In the genomic region with DNA sequence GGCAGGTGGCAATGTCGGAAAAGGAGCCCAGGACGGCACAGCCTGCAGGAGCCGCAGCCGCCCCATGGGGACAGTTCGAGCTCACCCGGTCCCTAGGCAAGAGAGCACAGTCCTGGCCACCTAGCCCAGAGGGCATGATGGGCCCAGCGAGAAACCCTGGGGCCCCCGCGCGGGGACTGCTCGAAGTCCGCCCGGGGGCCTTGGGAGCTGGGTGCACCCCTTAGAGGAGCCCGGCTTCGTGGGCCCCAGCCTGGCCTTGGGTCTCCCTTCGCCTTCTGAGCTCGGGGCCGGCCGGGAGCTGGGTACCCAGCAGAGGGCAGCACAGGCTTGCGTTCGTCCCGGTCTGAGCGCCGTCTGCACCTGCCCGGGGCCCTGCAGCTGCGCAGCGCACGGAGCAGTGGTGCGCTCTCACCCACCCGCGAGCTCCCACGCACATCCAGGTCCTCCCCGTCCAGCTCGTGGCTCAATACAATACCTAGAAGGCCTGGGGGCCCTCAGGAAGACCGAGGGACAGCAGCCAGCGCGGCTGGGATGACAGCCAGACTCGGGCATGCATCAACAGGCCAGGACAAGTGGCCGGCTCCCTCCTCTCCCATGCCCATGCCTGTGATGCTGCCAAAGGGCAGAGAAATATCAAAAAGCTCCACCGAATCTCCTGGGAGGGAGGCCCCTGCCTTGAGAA, we compare ENCODE assay signal across 1 cellular context.
TF ChIP-seq lines count a peak whose summit lies in the region.

No MANE protein-coding gene starts in this region.

TF ChIP-seq in HepG2, 621 proteins besides CTCF, POLR2A, EP300 and RAD21 (continued from another document and continues in another):
- 0 out of 2 replicates have a peak, but pooled peaks have one; percentile 33 for TF ChIP-seq RFXAP (CRISPR knock-in tag; IDR thresholded peaks at IDR 0.05; ENCODE audit: borderline replicate concordance)
- TF ChIP-seq, protein P1, sequence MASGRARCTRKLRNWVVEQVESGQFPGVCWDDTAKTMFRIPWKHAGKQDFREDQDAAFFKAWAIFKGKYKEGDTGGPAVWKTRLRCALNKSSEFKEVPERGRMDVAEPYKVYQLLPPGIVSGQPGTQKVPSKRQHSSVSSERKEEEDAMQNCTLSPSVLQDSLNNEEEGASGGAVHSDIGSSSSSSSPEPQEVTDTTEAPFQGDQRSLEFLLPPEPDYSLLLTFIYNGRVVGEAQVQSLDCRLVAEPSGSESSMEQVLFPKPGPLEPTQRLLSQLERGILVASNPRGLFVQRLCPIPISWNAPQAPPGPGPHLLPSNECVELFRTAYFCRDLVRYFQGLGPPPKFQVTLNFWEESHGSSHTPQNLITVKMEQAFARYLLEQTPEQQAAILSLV (CRISPR knock-in tag; IDR thresholded peaks at IDR 0.05; ENCODE audit: borderline replicate concordance) = no peak
- TF ChIP-seq ZNF460 (CRISPR knock-in tag; IDR thresholded peaks at IDR 0.05; ENCODE audit: borderline replicate concordance) = no peak
- peak; percentile 90; the same call in 1 of the 2 replicates for TF ChIP-seq KDM2A (CRISPR knock-in tag; IDR thresholded peaks at IDR 0.05; ENCODE audit: borderline replicate concordance, low read depth)
- 0 out of 2 replicates have a peak, but pooled peaks have one; percentile 29 for TF ChIP-seq NFKB2 (CRISPR knock-in tag; IDR thresholded peaks at IDR 0.05; ENCODE audit: borderline replicate concordance)
- TF ChIP-seq, protein P2, sequence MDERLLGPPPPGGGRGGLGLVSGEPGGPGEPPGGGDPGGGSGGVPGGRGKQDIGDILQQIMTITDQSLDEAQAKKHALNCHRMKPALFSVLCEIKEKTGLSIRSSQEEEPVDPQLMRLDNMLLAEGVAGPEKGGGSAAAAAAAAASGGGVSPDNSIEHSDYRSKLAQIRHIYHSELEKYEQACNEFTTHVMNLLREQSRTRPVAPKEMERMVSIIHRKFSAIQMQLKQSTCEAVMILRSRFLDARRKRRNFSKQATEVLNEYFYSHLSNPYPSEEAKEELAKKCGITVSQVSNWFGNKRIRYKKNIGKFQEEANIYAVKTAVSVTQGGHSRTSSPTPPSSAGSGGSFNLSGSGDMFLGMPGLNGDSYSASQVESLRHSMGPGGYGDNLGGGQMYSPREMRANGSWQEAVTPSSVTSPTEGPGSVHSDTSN (CRISPR knock-in tag; IDR thresholded peaks at IDR 0.05) = no peak
- TF ChIP-seq, protein P3, sequence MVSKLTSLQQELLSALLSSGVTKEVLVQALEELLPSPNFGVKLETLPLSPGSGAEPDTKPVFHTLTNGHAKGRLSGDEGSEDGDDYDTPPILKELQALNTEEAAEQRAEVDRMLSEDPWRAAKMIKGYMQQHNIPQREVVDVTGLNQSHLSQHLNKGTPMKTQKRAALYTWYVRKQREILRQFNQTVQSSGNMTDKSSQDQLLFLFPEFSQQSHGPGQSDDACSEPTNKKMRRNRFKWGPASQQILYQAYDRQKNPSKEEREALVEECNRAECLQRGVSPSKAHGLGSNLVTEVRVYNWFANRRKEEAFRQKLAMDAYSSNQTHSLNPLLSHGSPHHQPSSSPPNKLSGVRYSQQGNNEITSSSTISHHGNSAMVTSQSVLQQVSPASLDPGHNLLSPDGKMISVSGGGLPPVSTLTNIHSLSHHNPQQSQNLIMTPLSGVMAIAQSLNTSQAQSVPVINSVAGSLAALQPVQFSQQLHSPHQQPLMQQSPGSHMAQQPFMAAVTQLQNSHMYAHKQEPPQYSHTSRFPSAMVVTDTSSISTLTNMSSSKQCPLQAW (CRISPR knock-in tag; IDR thresholded peaks at IDR 0.05) = no peak
- no peak for TF ChIP-seq ZNF790 (CRISPR knock-in tag; IDR thresholded peaks at IDR 0.05; ENCODE audit: borderline replicate concordance)
- no peak for TF ChIP-seq SKI (IDR thresholded peaks at IDR 0.05; ENCODE audit: partially characterized antibody)
- no peak for TF ChIP-seq TSC22D2 (CRISPR knock-in tag; IDR thresholded peaks at IDR 0.05; ENCODE audit: borderline replicate concordance)
- TF ChIP-seq, protein P4, sequence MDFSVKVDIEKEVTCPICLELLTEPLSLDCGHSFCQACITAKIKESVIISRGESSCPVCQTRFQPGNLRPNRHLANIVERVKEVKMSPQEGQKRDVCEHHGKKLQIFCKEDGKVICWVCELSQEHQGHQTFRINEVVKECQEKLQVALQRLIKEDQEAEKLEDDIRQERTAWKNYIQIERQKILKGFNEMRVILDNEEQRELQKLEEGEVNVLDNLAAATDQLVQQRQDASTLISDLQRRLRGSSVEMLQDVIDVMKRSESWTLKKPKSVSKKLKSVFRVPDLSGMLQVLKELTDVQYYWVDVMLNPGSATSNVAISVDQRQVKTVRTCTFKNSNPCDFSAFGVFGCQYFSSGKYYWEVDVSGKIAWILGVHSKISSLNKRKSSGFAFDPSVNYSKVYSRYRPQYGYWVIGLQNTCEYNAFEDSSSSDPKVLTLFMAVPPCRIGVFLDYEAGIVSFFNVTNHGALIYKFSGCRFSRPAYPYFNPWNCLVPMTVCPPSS (IDR thresholded peaks at IDR 0.05) = no peak
- TF ChIP-seq ZC3H13 (CRISPR knock-in tag; IDR thresholded peaks at IDR 0.05) = no peak
- no peak for TF ChIP-seq ZFYVE20 (CRISPR knock-in tag; IDR thresholded peaks at IDR 0.05; ENCODE audit: borderline replicate concordance, low read depth)
- no peak for TF ChIP-seq ARNTL (CRISPR knock-in tag; IDR thresholded peaks at IDR 0.05)
- no peak for TF ChIP-seq ZNF510 (CRISPR knock-in tag; IDR thresholded peaks at IDR 0.05; ENCODE audit: low read depth)
- no peak for TF ChIP-seq IKZF4 (CRISPR knock-in tag; IDR thresholded peaks at IDR 0.05; ENCODE audit: borderline replicate concordance, low read depth, not compliant biosample characterization)
- TF ChIP-seq, protein P5, sequence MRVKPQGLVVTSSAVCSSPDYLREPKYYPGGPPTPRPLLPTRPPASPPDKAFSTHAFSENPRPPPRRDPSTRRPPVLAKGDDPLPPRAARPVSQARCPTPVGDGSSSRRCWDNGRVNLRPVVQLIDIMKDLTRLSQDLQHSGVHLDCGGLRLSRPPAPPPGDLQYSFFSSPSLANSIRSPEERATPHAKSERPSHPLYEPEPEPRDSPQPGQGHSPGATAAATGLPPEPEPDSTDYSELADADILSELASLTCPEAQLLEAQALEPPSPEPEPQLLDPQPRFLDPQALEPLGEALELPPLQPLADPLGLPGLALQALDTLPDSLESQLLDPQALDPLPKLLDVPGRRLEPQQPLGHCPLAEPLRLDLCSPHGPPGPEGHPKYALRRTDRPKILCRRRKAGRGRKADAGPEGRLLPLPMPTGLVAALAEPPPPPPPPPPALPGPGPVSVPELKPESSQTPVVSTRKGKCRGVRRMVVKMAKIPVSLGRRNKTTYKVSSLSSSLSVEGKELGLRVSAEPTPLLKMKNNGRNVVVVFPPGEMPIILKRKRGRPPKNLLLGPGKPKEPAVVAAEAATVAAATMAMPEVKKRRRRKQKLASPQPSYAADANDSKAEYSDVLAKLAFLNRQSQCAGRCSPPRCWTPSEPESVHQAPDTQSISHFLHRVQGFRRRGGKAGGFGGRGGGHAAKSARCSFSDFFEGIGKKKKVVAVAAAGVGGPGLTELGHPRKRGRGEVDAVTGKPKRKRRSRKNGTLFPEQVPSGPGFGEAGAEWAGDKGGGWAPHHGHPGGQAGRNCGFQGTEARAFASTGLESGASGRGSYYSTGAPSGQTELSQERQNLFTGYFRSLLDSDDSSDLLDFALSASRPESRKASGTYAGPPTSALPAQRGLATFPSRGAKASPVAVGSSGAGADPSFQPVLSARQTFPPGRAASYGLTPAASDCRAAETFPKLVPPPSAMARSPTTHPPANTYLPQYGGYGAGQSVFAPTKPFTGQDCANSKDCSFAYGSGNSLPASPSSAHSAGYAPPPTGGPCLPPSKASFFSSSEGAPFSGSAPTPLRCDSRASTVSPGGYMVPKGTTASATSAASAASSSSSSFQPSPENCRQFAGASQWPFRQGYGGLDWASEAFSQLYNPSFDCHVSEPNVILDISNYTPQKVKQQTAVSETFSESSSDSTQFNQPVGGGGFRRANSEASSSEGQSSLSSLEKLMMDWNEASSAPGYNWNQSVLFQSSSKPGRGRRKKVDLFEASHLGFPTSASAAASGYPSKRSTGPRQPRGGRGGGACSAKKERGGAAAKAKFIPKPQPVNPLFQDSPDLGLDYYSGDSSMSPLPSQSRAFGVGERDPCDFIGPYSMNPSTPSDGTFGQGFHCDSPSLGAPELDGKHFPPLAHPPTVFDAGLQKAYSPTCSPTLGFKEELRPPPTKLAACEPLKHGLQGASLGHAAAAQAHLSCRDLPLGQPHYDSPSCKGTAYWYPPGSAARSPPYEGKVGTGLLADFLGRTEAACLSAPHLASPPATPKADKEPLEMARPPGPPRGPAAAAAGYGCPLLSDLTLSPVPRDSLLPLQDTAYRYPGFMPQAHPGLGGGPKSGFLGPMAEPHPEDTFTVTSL (CRISPR knock-in tag; IDR thresholded peaks at IDR 0.05; ENCODE audit: borderline replicate concordance) = no peak
- no peak for TF ChIP-seq ELF3 (CRISPR knock-in tag; IDR thresholded peaks at IDR 0.05)
- TF ChIP-seq MYNN (CRISPR knock-in tag; IDR thresholded peaks at IDR 0.05; ENCODE audit: low read depth) = no peak
- TF ChIP-seq YY1 (IDR thresholded peaks at IDR 0.05; ENCODE audit: insufficient read depth, insufficient replicate concordance, low read depth, low read length) = peak; percentile 32
- no peak for TF ChIP-seq EED (CRISPR knock-in tag; IDR thresholded peaks at IDR 0.05)
- no peak for TF ChIP-seq GATA4 (IDR thresholded peaks at IDR 0.05; ENCODE audit: borderline replicate concordance, low read depth)
- TF ChIP-seq FOXK1 (CRISPR knock-in tag; IDR thresholded peaks at IDR 0.05; ENCODE audit: borderline replicate concordance, low read depth) = no peak
- no peak; the same call in 1 of the 2 replicates for TF ChIP-seq MYC (CRISPR knock-in tag; IDR thresholded peaks at IDR 0.05; ENCODE audit: borderline replicate concordance)
- no peak for TF ChIP-seq SMAD3 (CRISPR knock-in tag; IDR thresholded peaks at IDR 0.05)
- no peak for TF ChIP-seq CC2D1A (CRISPR knock-in tag; IDR thresholded peaks at IDR 0.05)
- no peak for TF ChIP-seq ESRRA (CRISPR knock-in tag; IDR thresholded peaks at IDR 0.05; ENCODE audit: low read depth)
- peak; percentile 36; the same call in 1 of the 2 replicates for TF ChIP-seq RXRB (CRISPR knock-in tag; IDR thresholded peaks at IDR 0.05; ENCODE audit: borderline replicate concordance)
- no peak for TF ChIP-seq MAFG (CRISPR knock-in tag; IDR thresholded peaks at IDR 0.05)
- TF ChIP-seq ISL2 (CRISPR knock-in tag; IDR thresholded peaks at IDR 0.05) = peak; percentile 62
- no peak for TF ChIP-seq SIN3A (IDR thresholded peaks at IDR 0.05; ENCODE audit: borderline replicate concordance, low read depth, low read length)
- no peak for TF ChIP-seq ZNF382 (CRISPR knock-in tag; IDR thresholded peaks at IDR 0.05; ENCODE audit: borderline replicate concordance)
- TF ChIP-seq, protein P6, sequence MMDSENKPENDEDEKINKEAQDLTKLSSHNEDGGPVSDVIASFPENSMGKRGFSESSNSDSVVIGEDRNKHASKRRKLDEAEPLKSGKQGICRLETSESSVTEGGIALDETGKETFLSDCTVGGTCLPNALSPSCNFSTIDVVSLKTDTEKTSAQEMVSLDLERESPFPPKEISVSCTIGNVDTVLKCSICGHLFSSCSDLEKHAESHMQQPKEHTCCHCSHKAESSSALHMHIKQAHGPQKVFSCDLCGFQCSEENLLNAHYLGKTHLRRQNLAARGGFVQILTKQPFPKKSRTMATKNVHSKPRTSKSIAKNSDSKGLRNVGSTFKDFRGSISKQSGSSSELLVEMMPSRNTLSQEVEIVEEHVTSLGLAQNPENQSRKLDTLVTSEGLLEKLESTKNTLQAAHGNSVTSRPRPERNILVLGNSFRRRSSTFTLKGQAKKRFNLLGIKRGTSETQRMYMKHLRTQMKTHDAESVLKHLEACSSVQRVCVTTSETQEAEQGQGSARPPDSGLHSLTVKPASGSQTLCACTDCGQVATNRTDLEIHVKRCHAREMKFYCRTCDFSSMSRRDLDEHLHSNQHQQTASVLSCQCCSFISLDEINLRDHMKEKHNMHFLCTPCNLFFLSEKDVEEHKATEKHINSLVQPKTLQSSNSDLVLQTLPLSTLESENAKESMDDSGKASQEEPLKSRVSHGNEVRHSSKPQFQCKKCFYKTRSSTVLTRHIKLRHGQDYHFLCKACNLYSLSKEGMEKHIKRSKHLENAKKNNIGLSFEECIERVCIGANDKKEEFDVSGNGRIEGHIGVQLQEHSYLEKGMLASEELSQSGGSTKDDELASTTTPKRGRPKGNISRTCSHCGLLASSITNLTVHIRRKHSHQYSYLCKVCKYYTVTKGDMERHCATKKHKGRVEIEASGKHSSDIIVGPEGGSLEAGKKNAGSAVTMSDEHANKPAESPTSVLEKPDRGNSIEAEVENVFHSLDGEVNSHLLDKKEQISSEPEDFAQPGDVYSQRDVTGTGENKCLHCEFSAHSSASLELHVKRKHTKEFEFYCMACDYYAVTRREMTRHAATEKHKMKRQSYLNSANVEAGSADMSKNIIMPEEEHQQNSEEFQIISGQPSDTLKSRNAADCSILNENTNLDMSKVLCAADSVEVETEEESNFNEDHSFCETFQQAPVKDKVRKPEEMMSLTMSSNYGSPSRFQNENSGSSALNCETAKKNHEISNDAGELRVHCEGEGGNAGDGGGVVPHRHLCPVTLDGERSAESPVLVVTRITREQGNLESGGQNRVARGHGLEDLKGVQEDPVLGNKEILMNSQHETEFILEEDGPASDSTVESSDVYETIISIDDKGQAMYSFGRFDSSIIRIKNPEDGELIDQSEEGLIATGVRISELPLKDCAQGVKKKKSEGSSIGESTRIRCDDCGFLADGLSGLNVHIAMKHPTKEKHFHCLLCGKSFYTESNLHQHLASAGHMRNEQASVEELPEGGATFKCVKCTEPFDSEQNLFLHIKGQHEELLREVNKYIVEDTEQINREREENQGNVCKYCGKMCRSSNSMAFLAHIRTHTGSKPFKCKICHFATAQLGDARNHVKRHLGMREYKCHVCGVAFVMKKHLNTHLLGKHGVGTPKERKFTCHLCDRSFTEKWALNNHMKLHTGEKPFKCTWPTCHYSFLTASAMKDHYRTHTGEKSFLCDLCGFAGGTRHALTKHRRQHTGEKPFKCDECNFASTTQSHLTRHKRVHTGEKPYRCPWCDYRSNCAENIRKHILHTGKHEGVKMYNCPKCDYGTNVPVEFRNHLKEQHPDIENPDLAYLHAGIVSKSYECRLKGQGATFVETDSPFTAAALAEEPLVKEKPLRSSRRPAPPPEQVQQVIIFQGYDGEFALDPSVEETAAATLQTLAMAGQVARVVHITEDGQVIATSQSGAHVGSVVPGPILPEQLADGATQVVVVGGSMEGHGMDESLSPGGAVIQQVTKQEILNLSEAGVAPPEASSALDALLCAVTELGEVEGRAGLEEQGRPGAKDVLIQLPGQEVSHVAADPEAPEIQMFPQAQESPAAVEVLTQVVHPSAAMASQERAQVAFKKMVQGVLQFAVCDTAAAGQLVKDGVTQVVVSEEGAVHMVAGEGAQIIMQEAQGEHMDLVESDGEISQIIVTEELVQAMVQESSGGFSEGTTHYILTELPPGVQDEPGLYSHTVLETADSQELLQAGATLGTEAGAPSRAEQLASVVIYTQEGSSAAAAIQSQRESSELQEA (CRISPR knock-in tag; IDR thresholded peaks at IDR 0.05; ENCODE audit: not compliant biosample characterization) = no peak
- TF ChIP-seq, protein P7, sequence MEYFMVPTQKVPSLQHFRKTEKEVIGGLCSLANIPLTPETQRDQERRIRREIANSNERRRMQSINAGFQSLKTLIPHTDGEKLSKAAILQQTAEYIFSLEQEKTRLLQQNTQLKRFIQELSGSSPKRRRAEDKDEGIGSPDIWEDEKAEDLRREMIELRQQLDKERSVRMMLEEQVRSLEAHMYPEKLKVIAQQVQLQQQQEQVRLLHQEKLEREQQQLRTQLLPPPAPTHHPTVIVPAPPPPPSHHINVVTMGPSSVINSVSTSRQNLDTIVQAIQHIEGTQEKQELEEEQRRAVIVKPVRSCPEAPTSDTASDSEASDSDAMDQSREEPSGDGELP (IDR thresholded peaks at IDR 0.05; ENCODE audit: borderline replicate concordance, low read depth) = no peak
- no peak for TF ChIP-seq MZF1 (CRISPR knock-in tag; IDR thresholded peaks at IDR 0.05; ENCODE audit: borderline replicate concordance)
- TF ChIP-seq NR1H2 (CRISPR knock-in tag; IDR thresholded peaks at IDR 0.05; ENCODE audit: borderline replicate concordance, low read depth) = no peak
